1 cellular context compared by ENCODE assay signal in the genomic region with DNA sequence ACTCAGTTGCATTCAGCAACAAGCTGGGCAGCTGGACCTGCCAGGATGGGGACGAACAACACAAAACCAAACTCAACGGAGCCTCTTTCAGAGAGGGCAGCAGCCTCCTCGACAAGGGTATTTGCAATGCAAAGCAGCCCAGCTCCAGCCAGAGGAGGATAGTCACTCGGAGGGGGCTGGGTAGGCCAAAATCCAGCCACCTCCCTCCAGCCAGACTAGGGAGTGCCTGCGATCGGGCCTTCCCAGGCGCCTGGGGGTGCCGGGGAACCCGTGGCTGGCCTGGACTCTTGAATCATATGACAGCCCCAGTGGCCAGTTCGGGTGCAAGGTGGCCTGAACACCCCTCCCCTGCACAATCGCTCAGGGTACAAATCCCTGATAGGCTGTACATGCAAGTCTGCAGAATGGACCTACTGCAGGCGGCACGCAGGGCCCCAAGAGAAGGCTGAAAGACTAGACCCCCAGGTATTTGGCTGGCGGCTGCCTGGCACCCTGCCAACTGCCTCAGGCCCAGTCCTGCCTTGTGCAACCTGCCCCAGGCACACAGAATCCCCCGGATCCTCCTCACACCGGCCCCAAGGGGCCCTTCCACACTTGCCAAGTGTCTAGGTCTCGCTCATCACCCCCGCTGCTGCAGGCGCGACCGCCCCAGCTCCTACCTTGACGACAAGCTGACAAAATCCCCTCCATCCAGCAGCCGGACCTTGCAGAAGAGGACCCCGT.
TF ChIP-seq lines count a peak whose summit lies in the region.

No MANE protein-coding gene starts in this region.

TF ChIP-seq in HepG2, 621 proteins besides CTCF, POLR2A, EP300 and RAD21 (continued from another document and continues in another):
- TF ChIP-seq ARID2 (CRISPR knock-in tag; IDR thresholded peaks at IDR 0.05; ENCODE audit: borderline replicate concordance) (no peak), PHF20 (CRISPR knock-in tag; IDR thresholded peaks at IDR 0.05) (no peak), ISX (CRISPR knock-in tag; conservative IDR thresholded peaks at IDR 0.05) (no peak), NBN (conservative IDR thresholded peaks at IDR 0.05) (no peak), ZNF841 (CRISPR knock-in tag; IDR thresholded peaks at IDR 0.05; ENCODE audit: borderline replicate concordance) (no peak), JUND (CRISPR knock-in tag; IDR thresholded peaks at IDR 0.05) (no peak), RBM22 (optimal IDR thresholded peaks at IDR 0.05; ENCODE audit: low read length) (no peak), CBX2 (IDR thresholded peaks at IDR 0.05; ENCODE audit: low read depth, low read length) (no peak), CBX2 (CRISPR knock-in tag; IDR thresholded peaks at IDR 0.05; ENCODE audit: low read depth) (no peak), KDM5B (CRISPR knock-in tag; IDR thresholded peaks at IDR 0.05; ENCODE audit: borderline replicate concordance) (no peak), NCOR1 (IDR thresholded peaks at IDR 0.05; ENCODE audit: borderline replicate concordance, low read length) (no peak), MAFK (conservative IDR thresholded peaks at IDR 0.05 in 1 of 2, IDR thresholded peaks at IDR 0.05 in 1 of 2; ENCODE audit: low read length in 2 of 2) (no peak), FOXA1 (IDR thresholded peaks at IDR 0.05) (no peak), FOXA1 (CRISPR knock-in tag; IDR thresholded peaks at IDR 0.05) (no peak), ZNF350 (CRISPR knock-in tag; IDR thresholded peaks at IDR 0.05; ENCODE audit: borderline replicate concordance, low read depth) (0 out of 2 replicates have a peak, but pooled peaks have one; percentile 44), SETDB1 (CRISPR knock-in tag; IDR thresholded peaks at IDR 0.05; ENCODE audit: borderline replicate concordance) (no peak), TEAD2 (CRISPR knock-in tag; IDR thresholded peaks at IDR 0.05) (no peak), TGIF2 (CRISPR knock-in tag; IDR thresholded peaks at IDR 0.05) (no peak), ZNF34 (CRISPR knock-in tag; IDR thresholded peaks at IDR 0.05; ENCODE audit: borderline replicate concordance) (no peak), NR3C1 (CRISPR knock-in tag; IDR thresholded peaks at IDR 0.05) (no peak), ZNF672 (CRISPR knock-in tag; IDR thresholded peaks at IDR 0.05) (no peak), ZC3H4 (CRISPR knock-in tag; IDR thresholded peaks at IDR 0.05; ENCODE audit: borderline replicate concordance) (no peak)
- TF ChIP-seq, protein P1, sequence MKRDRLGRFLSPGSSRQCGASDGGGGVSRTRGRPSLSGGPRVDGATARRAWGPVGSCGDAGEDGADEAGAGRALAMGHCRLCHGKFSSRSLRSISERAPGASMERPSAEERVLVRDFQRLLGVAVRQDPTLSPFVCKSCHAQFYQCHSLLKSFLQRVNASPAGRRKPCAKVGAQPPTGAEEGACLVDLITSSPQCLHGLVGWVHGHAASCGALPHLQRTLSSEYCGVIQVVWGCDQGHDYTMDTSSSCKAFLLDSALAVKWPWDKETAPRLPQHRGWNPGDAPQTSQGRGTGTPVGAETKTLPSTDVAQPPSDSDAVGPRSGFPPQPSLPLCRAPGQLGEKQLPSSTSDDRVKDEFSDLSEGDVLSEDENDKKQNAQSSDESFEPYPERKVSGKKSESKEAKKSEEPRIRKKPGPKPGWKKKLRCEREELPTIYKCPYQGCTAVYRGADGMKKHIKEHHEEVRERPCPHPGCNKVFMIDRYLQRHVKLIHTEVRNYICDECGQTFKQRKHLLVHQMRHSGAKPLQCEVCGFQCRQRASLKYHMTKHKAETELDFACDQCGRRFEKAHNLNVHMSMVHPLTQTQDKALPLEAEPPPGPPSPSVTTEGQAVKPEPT (CRISPR knock-in tag; IDR thresholded peaks at IDR 0.05; ENCODE audit: low read depth), result no peak
- TF ChIP-seq, protein P2, sequence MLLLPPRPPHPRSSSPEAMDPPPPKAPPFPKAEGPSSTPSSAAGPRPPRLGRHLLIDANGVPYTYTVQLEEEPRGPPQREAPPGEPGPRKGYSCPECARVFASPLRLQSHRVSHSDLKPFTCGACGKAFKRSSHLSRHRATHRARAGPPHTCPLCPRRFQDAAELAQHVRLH (CRISPR knock-in tag; IDR thresholded peaks at IDR 0.05; ENCODE audit: borderline replicate concordance, low read depth), result 0 out of 2 replicates have a peak, but pooled peaks have one; percentile 22
- TF ChIP-seq, protein P3, sequence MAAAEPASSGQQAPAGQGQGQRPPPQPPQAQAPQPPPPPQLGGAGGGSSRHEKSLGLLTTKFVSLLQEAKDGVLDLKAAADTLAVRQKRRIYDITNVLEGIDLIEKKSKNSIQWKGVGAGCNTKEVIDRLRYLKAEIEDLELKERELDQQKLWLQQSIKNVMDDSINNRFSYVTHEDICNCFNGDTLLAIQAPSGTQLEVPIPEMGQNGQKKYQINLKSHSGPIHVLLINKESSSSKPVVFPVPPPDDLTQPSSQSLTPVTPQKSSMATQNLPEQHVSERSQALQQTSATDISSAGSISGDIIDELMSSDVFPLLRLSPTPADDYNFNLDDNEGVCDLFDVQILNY (CRISPR knock-in tag; conservative IDR thresholded peaks at IDR 0.05), result no peak
- TF ChIP-seq, protein P4, sequence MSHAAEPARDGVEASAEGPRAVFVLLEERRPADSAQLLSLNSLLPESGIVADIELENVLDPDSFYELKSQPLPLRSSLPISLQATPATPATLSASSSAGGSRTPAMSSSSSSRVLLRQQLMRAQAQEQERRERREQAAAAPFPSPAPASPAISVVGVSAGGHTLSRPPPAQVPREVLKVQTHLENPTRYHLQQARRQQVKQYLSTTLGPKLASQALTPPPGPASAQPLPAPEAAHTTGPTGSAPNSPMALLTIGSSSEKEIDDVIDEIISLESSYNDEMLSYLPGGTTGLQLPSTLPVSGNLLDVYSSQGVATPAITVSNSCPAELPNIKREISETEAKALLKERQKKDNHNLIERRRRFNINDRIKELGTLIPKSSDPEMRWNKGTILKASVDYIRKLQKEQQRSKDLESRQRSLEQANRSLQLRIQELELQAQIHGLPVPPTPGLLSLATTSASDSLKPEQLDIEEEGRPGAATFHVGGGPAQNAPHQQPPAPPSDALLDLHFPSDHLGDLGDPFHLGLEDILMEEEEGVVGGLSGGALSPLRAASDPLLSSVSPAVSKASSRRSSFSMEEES (CRISPR knock-in tag; IDR thresholded peaks at IDR 0.05), result 0 out of 2 replicates have a peak, but pooled peaks have one; percentile 20
- TF ChIP-seq, protein P5, sequence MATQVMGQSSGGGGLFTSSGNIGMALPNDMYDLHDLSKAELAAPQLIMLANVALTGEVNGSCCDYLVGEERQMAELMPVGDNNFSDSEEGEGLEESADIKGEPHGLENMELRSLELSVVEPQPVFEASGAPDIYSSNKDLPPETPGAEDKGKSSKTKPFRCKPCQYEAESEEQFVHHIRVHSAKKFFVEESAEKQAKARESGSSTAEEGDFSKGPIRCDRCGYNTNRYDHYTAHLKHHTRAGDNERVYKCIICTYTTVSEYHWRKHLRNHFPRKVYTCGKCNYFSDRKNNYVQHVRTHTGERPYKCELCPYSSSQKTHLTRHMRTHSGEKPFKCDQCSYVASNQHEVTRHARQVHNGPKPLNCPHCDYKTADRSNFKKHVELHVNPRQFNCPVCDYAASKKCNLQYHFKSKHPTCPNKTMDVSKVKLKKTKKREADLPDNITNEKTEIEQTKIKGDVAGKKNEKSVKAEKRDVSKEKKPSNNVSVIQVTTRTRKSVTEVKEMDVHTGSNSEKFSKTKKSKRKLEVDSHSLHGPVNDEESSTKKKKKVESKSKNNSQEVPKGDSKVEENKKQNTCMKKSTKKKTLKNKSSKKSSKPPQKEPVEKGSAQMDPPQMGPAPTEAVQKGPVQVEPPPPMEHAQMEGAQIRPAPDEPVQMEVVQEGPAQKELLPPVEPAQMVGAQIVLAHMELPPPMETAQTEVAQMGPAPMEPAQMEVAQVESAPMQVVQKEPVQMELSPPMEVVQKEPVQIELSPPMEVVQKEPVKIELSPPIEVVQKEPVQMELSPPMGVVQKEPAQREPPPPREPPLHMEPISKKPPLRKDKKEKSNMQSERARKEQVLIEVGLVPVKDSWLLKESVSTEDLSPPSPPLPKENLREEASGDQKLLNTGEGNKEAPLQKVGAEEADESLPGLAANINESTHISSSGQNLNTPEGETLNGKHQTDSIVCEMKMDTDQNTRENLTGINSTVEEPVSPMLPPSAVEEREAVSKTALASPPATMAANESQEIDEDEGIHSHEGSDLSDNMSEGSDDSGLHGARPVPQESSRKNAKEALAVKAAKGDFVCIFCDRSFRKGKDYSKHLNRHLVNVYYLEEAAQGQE (IDR thresholded peaks at IDR 0.05; ENCODE audit: borderline replicate concordance in 1 of 2, low read depth in 1 of 2, low read length in 2 of 2), result no peak
- TF ChIP-seq, protein P6, sequence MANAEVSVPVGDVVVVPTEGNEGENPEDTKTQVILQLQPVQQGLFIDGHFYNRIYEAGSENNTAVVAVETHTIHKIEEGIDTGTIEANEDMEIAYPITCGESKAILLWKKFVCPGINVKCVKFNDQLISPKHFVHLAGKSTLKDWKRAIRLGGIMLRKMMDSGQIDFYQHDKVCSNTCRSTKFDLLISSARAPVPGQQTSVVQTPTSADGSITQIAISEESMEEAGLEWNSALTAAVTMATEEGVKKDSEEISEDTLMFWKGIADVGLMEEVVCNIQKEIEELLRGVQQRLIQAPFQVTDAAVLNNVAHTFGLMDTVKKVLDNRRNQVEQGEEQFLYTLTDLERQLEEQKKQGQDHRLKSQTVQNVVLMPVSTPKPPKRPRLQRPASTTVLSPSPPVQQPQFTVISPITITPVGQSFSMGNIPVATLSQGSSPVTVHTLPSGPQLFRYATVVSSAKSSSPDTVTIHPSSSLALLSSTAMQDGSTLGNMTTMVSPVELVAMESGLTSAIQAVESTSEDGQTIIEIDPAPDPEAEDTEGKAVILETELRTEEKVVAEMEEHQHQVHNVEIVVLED (CRISPR knock-in tag; IDR thresholded peaks at IDR 0.05; ENCODE audit: borderline replicate concordance), result no peak
- TF ChIP-seq, protein P7, sequence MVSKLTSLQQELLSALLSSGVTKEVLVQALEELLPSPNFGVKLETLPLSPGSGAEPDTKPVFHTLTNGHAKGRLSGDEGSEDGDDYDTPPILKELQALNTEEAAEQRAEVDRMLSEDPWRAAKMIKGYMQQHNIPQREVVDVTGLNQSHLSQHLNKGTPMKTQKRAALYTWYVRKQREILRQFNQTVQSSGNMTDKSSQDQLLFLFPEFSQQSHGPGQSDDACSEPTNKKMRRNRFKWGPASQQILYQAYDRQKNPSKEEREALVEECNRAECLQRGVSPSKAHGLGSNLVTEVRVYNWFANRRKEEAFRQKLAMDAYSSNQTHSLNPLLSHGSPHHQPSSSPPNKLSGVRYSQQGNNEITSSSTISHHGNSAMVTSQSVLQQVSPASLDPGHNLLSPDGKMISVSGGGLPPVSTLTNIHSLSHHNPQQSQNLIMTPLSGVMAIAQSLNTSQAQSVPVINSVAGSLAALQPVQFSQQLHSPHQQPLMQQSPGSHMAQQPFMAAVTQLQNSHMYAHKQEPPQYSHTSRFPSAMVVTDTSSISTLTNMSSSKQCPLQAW (CRISPR knock-in tag; IDR thresholded peaks at IDR 0.05), result peak; percentile 23; the same call in 1 of the 2 replicates
- TF ChIP-seq, protein P8, sequence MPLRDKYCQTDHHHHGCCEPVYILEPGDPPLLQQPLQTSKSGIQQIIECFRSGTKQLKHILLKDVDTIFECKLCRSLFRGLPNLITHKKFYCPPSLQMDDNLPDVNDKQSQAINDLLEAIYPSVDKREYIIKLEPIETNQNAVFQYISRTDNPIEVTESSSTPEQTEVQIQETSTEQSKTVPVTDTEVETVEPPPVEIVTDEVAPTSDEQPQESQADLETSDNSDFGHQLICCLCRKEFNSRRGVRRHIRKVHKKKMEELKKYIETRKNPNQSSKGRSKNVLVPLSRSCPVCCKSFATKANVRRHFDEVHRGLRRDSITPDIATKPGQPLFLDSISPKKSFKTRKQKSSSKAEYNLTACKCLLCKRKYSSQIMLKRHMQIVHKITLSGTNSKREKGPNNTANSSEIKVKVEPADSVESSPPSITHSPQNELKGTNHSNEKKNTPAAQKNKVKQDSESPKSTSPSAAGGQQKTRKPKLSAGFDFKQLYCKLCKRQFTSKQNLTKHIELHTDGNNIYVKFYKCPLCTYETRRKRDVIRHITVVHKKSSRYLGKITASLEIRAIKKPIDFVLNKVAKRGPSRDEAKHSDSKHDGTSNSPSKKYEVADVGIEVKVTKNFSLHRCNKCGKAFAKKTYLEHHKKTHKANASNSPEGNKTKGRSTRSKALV (CRISPR knock-in tag; IDR thresholded peaks at IDR 0.05), result no peak
- TF ChIP-seq, protein P9, sequence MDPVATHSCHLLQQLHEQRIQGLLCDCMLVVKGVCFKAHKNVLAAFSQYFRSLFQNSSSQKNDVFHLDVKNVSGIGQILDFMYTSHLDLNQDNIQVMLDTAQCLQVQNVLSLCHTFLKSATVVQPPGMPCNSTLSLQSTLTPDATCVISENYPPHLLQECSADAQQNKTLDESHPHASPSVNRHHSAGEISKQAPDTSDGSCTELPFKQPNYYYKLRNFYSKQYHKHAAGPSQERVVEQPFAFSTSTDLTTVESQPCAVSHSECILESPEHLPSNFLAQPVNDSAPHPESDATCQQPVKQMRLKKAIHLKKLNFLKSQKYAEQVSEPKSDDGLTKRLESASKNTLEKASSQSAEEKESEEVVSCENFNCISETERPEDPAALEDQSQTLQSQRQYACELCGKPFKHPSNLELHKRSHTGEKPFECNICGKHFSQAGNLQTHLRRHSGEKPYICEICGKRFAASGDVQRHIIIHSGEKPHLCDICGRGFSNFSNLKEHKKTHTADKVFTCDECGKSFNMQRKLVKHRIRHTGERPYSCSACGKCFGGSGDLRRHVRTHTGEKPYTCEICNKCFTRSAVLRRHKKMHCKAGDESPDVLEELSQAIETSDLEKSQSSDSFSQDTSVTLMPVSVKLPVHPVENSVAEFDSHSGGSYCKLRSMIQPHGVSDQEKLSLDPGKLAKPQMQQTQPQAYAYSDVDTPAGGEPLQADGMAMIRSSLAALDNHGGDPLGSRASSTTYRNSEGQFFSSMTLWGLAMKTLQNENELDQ (CRISPR knock-in tag; IDR thresholded peaks at IDR 0.05; ENCODE audit: borderline replicate concordance), result no peak
- TF ChIP-seq, protein P10, sequence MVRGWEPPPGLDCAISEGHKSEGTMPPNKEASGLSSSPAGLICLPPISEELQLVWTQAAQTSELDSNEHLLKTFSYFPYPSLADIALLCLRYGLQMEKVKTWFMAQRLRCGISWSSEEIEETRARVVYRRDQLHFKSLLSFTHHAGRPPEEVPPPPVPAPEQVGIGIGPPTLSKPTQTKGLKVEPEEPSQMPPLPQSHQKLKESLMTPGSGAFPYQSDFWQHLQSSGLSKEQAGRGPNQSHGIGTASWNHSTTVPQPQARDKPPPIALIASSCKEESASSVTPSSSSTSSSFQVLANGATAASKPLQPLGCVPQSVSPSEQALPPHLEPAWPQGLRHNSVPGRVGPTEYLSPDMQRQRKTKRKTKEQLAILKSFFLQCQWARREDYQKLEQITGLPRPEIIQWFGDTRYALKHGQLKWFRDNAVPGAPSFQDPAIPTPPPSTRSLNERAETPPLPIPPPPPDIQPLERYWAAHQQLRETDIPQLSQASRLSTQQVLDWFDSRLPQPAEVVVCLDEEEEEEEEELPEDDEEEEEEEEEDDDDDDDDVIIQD (CRISPR knock-in tag; IDR thresholded peaks at IDR 0.05; ENCODE audit: low read depth), result no peak
